ENCODE assay signal across 8 cellular contexts in the genomic region with DNA sequence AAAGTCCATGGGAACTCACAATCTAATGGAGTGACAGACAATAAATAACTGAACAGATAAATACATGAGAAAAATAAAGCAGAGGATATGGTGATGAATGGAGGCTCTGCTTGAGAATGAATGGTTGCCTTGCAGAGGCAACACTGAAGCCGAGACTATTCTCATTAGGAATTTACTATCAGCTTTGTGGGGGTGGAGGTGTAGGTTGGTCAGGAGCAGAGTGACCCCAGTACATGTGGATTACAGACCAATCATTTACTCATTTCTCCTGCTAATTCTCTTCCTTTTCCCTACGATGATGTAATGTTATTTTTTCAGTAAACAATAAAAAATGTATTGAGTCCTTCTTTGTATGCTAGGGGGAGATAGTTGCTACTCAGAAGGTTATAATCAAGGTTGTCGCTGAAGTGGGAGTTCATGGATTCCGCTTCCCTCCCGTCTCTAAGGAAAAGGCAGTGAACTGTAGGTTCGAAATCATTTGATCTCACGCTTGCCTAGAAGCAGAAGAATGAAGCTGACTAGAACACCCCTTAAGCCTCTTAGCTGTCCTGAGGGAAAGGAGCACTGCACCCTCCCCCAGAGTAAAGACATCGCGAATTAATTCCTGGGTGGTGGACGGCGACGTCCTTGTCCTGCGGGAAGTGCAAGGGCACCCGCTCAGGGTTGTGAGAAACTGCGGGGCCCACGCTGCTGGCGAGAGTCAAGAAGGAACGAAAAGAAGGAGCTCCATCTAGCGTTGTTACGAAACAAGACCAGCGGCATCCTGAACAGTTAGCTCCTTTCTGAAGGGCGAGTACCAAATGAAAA.
A peak's percentile ranks its signal among the peaks of the same experiment; 100 is the strongest.
DNase-seq lines count a peak whose midpoint lies in the region; ATAC-seq and TF ChIP-seq lines count a peak whose summit lies in the region.

No MANE protein-coding gene starts in this region.

- H4K20me1 ChIP-seq in PC-9 (ENCODE audit: insufficient read depth) = no peaks in the 10 kb centered on the region

- no peaks in the 10 kb centered on the region for H3K4me1 Mint-ChIP-seq in neural crest cell

- H3K27me3 ChIP-seq in PC-9 (ENCODE audit: insufficient read depth, low read depth) = no peaks in the 10 kb centered on the region
- no peaks in the 10 kb centered on the region for H3K27me3 ChIP-seq in thoracic aorta (replicated peaks; ENCODE audit: insufficient read depth)

- intact Hi-C loops in PC-9 (cut with micrococcal nuclease; ENCODE audit: unreplicated experiment) = loop anchor here (1.0 to 10.0 kb wide), 4 partner anchors 33 to 669 kb away; no protein-coding TSS in a partner anchor

- no peaks in the 10 kb centered on the region for H3K27me3 Mint-ChIP-seq in neural crest cell (ENCODE audit: low read depth)

- peaks cover 8% of the 10 kb centered on the region for H3K9me3 Mint-ChIP-seq in neural crest cell

- BruUV-seq in PC-9 (replicated peaks; lab: Mats Ljungman, UMichigan) = no TSS peak

- H3K36me3 Mint-ChIP-seq in neural crest cell (ENCODE audit: low read depth) = peaks cover 3% of the 10 kb centered on the region

- no peaks in the 10 kb centered on the region for H3K9me2 ChIP-seq in PC-9 (ENCODE audit: insufficient read depth)

- peaks cover 14% of the 10 kb centered on the region for H3F3A ChIP-seq in PC-9 (ENCODE audit: insufficient read depth, low read depth)

- no peaks in the 10 kb centered on the region for H3K79me2 ChIP-seq in PC-9 (ENCODE audit: low read depth)

- no peak overlapping the region for H3K27ac Mint-ChIP-seq in neural crest cell (ENCODE audit: unreplicated experiment)

- CTCF ChIA-PET in PC-9 (lab: Charles Lee) = interaction anchor here (0.5 to 2.4 kb wide), 12 partner anchors 33 to 376 kb away, joined by 3 to 26 read pairs (median 4); no protein-coding TSS in a partner anchor

- H3K4me2 ChIP-seq in PC-9 = peak overlapping the region; percentile 89

- TF ChIP-seq CTCF in PC-9 (conservative IDR thresholded peaks at IDR 0.05) (peak; percentile 64; the same call in 1 of the 2 replicates), neural crest cell (conservative IDR thresholded peaks at IDR 0.05) (peak; percentile 73), thoracic aorta (IDR thresholded peaks at IDR 0.05) (peak; percentile 57)

- 0 out of 2 replicates have a peak, but pooled peaks cover 4% of the 10 kb centered on the region for H3K9me3 ChIP-seq in PC-9 (ENCODE audit: insufficient read depth, low read depth)
- no peaks in the 10 kb centered on the region for H3K9me3 ChIP-seq in thoracic aorta

- no peak overlapping the region for H3K4me3 Mint-ChIP-seq in neural crest cell

- peak overlapping the region; percentile 73 for H2AFZ ChIP-seq in PC-9

- peak overlapping the region; percentile 54 for H3K4me3 ChIP-seq in PC-9
- peak overlapping the region; percentile 65 for H3K4me3 ChIP-seq in thoracic aorta

- ATAC-seq in GM21529 (IDR thresholded peaks at IDR 0.05; ENCODE audit: unreplicated experiment) = peak; percentile 93
- peak; percentile 67 for ATAC-seq in thoracic aorta (ENCODE audit: insufficient number of reproducible peaks, low FRiP score, low read depth)

- DNase-seq in DMS114 treated with DMSO at 0.1 percent for 48 hours (lab: John Stamatoyannopoulos, UW; ENCODE audit: unreplicated experiment) = peak; percentile 80
- peak; percentile 19 for DNase-seq in KG1 (lab: John Stamatoyannopoulos, UW)
- DNase-seq in PC-9 = peak; percentile 58
- peak; percentile 6 for DNase-seq in activated gamma-delta T cell treated with anti-CD3 and anti-CD28 coated beads, Interleukin-2, amount 50 U/mL, for 16 hours (ENCODE audit: low read depth)
- DNase-seq in germinal center (ENCODE audit: low spot score) = peak; percentile 46
- DNase-seq in neural crest cell (ENCODE audit: low read depth, low spot score) = peak; percentile 60
- peak; percentile 25 for DNase-seq in thoracic aorta (ENCODE audit: low spot score)

- POLR2A ChIA-PET in PC-9 (lab: Charles Lee; ENCODE audit: unreplicated experiment) = interaction anchor here (0.6 to 0.7 kb wide), 5 partner anchors 15 to 214 kb away, joined by 4 to 15 read pairs (median 6); a partner anchor contains a TSS

- peaks cover 18% of the 10 kb centered on the region for H3K4me1 ChIP-seq in PC-9 (replicated peaks; ENCODE audit: insufficient read depth)
- H3K4me1 ChIP-seq in thoracic aorta (ENCODE audit: control insufficient read depth in 1 of 2, low read depth in 2 of 2) = peaks cover 3 to 7% of the 10 kb centered on the region in 2 donors

- 0 out of 2 replicates have a peak overlapping the region, but pooled peaks have one; percentile 17 for H3K27ac ChIP-seq in PC-9
- peak overlapping the region; percentile 11 to 60 for H3K27ac ChIP-seq in thoracic aorta

- H3K36me3 ChIP-seq in PC-9 (ENCODE audit: low read depth) (no peaks in the 10 kb centered on the region), thoracic aorta (no peaks in the 10 kb centered on the region)

Comparison
In these comparisons a context has a peak if more than half of its experiments do, and no peak if none do; other contexts are left out.
1. Peak in every context shown above with its lines: DNase-seq, ATAC-seq, H3K4me3 ChIP-seq and H3K27ac ChIP-seq.
2. DNase-seq: peak in every context shown above with its lines; median percentile 80 in DMS114 treated with DMSO at 0.1 percent for 48 hours; 60 in neural crest cell; 58 in PC-9; 46 in germinal center; 25 in thoracic aorta; 19 in KG1; 6 in activated gamma-delta T cell treated with anti-CD3 and anti-CD28 coated beads, Interleukin-2, amount 50 U/mL, for 16 hours.